In the genomic region with DNA sequence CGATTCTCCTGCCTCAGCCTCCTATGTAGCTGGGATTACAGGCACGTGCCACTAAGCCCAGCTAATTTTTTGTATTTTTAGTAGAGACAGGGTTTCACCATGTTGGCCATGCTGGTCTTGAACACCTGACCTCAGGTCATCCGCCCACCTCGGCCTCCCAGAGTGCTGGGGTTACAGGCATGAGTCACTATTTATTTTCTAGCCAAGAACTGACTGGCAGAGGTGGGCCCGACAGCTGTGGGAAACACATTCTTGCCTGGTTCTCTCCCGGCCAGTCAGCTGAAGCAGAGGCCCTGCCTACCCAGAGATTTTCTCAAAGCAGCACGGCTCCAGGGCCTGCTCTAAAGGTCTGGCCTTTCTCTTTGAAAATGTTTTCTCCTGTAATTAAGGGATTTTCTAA, we compare ENCODE assay signal across 11 cellular contexts.
DNase-seq lines count a peak whose midpoint lies in the region; ATAC-seq and TF ChIP-seq lines count a peak whose summit lies in the region.
"Had no signal": no experiment of that assay in that cellular context is flagged by ENCODE, and none has a peak within 500 bp of the region (broad histone marks: within the 10 kb centered on the region; RNA-seq: fewer than 3 reads in every experiment).

No MANE protein-coding gene starts in this region.

- peak overlapping the region; percentile 87 for H3K4me3 Mint-ChIP-seq in neural crest cell

- peaks cover 15% of the 10 kb centered on the region for H3K4me1 Mint-ChIP-seq in neural crest cell

- TF ChIP-seq CTCF in foreskin keratinocyte (conservative IDR thresholded peaks at IDR 0.05) (no peak), neural crest cell (conservative IDR thresholded peaks at IDR 0.05) (no peak), tibial artery (IDR thresholded peaks at IDR 0.05) (no peak)

- H3K9me3 Mint-ChIP-seq in neural crest cell = peaks cover 4% of the 10 kb centered on the region
- H3K9me3 Mint-ChIP-seq: activated naive CD8-positive, alpha-beta T cell treated with anti-CD3 and anti-CD28 coated beads, Interleukin-2, amount 50 U/mL, for 24 hours had no signal

- ATAC-seq in left cardiac atrium (peak in 1 of 2 donors; percentile 14), Right ventricle myocardium inferior (no peak), foreskin keratinocyte (peak; percentile 49), GM21619 (IDR thresholded peaks at IDR 0.05; ENCODE audit: unreplicated experiment) (no peak)
- ATAC-seq: activated naive CD8-positive, alpha-beta T cell treated with anti-CD3 and anti-CD28 coated beads, Interleukin-2, amount 50 U/mL, for 24 hours had no signal

- intact Hi-C loops in left cardiac atrium (cut with DNase I) = loop anchor here in 1 of 2 donors (5.0 kb wide), 1 partner anchor 107 kb away; the partner anchor contains the start of gene KCTD15
- intact Hi-C loops in Right ventricle myocardium inferior (cut with DNase I) = loop anchor here (1.0 to 5.0 kb wide), 3 partner anchors 87 to 109 kb away; no protein-coding TSS in a partner anchor
- intact Hi-C loops in tibial artery (cut with DNase I; ENCODE audit: low total_unique reads) = no loop called here

- peaks cover 3% of the 10 kb centered on the region for H3K27me3 ChIP-seq in foreskin keratinocyte
- H3K27me3 ChIP-seq in tibial artery = peaks cover 0 to 53% of the 10 kb centered on the region in 2 donors

- peaks cover 54% of the 10 kb centered on the region for H3K27me3 Mint-ChIP-seq in neural crest cell (ENCODE audit: low read depth)

- H3K27ac Mint-ChIP-seq in neural crest cell (ENCODE audit: unreplicated experiment) = no peak overlapping the region
- H3K27ac Mint-ChIP-seq: activated naive CD8-positive, alpha-beta T cell treated with anti-CD3 and anti-CD28 coated beads, Interleukin-2, amount 50 U/mL, for 24 hours had no signal

- no peaks in the 10 kb centered on the region for H3K36me3 ChIP-seq in tibial artery
- H3K36me3 ChIP-seq: thoracic aorta had no signal

- no peak overlapping the region for H3K4me3 ChIP-seq in tibial artery

- H3K4me1 ChIP-seq in foreskin keratinocyte = no peaks in the 10 kb centered on the region
- H3K4me1 ChIP-seq in tibial artery = peaks cover 0 to 16% (median 11%) of the 10 kb centered on the region in 4 donors

- H3K27ac ChIP-seq in foreskin keratinocyte (no peak overlapping the region), tibial artery (no peak overlapping the region)

- H3K9me3 ChIP-seq in tibial artery = no peaks in the 10 kb centered on the region
- H3K9me3 ChIP-seq: thoracic aorta had no signal

- DNase-seq in left cardiac atrium (peak; percentile 53), Right ventricle myocardium inferior (ENCODE audit: missing footprints) (no peak), foreskin keratinocyte (peak in 1 of 2 donors; percentile 58), neural crest cell (ENCODE audit: low read depth, low spot score) (no peak), GM03348 (ENCODE audit: low spot score) (no peak), tibial artery (no peak), NOMO-1 treated with dmso at 0.1 percent for 144 hours (lab: John Stamatoyannopoulos, UW; ENCODE audit: unreplicated experiment) (no peak)
- DNase-seq: activated CD4-positive, CD25-positive, alpha-beta regulatory T cell treated with anti-CD3 and anti-CD28 coated beads, Interleukin-2, amount 50 U/mL, for 72 hours; activated naive CD8-positive, alpha-beta T cell treated with anti-CD3 and anti-CD28 coated beads, Interleukin-2, amount 50 U/mL, for 24 hours had no signal

- H3K36me3 Mint-ChIP-seq in neural crest cell (ENCODE audit: low read depth) = no peaks in the 10 kb centered on the region
